In the genomic region with DNA sequence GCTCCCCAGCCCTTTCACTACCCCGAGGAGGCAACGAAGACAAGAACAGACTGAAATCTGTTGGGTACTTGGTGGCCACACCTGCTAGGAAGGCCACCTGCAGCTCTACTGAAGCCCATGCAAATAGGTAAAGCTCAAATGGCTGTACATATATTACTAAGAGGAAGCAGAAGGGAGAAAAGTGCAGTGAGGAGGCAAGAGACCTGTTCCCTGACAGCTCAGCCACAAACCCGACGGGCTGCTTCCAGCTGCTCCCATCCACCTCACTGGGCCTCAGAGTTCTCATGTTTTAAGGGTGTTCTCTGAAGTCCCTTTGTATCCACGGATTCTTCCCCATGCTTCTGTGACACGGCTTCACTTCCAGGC, we compare ENCODE assay signal across 1 cellular context.
TF ChIP-seq lines count a peak whose summit lies in the region.

No MANE protein-coding gene starts in this region.

TF ChIP-seq in H1, 55 proteins besides CTCF, POLR2A, EP300 and RAD21:
- TF ChIP-seq EGR1 (IDR thresholded peaks at IDR 0.05; ENCODE audit: borderline replicate concordance, low read depth, low read length) = no peak
- no peak for TF ChIP-seq CTBP2 (IDR thresholded peaks at IDR 0.05; ENCODE audit: borderline replicate concordance, insufficient read depth, insufficient read length, low read length)
- TF ChIP-seq BACH1 (IDR thresholded peaks at IDR 0.05; ENCODE audit: low read length) = no peak
- TF ChIP-seq RBBP5 (IDR thresholded peaks at IDR 0.05; ENCODE audit: borderline replicate concordance, low read depth, low read length) = no peak
- no peak for TF ChIP-seq MAFK (IDR thresholded peaks at IDR 0.05; ENCODE audit: low read depth, low read length)
- TF ChIP-seq CEBPB (IDR thresholded peaks at IDR 0.05; ENCODE audit: low read depth, low read length) = no peak
- TF ChIP-seq KDM1A (IDR thresholded peaks at IDR 0.05; ENCODE audit: borderline replicate concordance, low read length) = no peak
- TF ChIP-seq, protein P1, sequence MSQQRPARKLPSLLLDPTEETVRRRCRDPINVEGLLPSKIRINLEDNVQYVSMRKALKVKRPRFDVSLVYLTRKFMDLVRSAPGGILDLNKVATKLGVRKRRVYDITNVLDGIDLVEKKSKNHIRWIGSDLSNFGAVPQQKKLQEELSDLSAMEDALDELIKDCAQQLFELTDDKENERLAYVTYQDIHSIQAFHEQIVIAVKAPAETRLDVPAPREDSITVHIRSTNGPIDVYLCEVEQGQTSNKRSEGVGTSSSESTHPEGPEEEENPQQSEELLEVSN (IDR thresholded peaks at IDR 0.05) = no peak
- TF ChIP-seq, protein P2, sequence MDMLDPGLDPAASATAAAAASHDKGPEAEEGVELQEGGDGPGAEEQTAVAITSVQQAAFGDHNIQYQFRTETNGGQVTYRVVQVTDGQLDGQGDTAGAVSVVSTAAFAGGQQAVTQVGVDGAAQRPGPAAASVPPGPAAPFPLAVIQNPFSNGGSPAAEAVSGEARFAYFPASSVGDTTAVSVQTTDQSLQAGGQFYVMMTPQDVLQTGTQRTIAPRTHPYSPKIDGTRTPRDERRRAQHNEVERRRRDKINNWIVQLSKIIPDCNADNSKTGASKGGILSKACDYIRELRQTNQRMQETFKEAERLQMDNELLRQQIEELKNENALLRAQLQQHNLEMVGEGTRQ (IDR thresholded peaks at IDR 0.05; ENCODE audit: low read length) = no peak
- TF ChIP-seq TAF1 (IDR thresholded peaks at IDR 0.05; ENCODE audit: low read depth, low read length) = no peak
- TF ChIP-seq HDAC2 (IDR thresholded peaks at IDR 0.05; ENCODE audit: borderline replicate concordance in 1 of 2, low read depth in 2 of 2, low read length in 2 of 2) = no peak
- no peak for TF ChIP-seq SIN3A (conservative IDR thresholded peaks at IDR 0.05 in 1 of 2, IDR thresholded peaks at IDR 0.05 in 1 of 2; ENCODE audit: low read depth in 1 of 2, low read length in 2 of 2)
- TF ChIP-seq EZH2 (IDR thresholded peaks at IDR 0.05; ENCODE audit: low read depth, low read length, severe bottlenecking) = no peak
- TF ChIP-seq, protein P3, sequence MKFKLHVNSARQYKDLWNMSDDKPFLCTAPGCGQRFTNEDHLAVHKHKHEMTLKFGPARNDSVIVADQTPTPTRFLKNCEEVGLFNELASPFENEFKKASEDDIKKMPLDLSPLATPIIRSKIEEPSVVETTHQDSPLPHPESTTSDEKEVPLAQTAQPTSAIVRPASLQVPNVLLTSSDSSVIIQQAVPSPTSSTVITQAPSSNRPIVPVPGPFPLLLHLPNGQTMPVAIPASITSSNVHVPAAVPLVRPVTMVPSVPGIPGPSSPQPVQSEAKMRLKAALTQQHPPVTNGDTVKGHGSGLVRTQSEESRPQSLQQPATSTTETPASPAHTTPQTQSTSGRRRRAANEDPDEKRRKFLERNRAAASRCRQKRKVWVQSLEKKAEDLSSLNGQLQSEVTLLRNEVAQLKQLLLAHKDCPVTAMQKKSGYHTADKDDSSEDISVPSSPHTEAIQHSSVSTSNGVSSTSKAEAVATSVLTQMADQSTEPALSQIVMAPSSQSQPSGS (IDR thresholded peaks at IDR 0.05; ENCODE audit: low read length) = no peak
- TF ChIP-seq CBX5 (IDR thresholded peaks at IDR 0.05; ENCODE audit: low read depth, low read length) = no peak
- TF ChIP-seq RNF2 (IDR thresholded peaks at IDR 0.05; ENCODE audit: borderline replicate concordance, low read depth, low read length, missing control alignments, poor library complexity, severe bottlenecking) = no peak
